Comparison of ENCODE assay signal across 10 cellular contexts in the genomic region with DNA sequence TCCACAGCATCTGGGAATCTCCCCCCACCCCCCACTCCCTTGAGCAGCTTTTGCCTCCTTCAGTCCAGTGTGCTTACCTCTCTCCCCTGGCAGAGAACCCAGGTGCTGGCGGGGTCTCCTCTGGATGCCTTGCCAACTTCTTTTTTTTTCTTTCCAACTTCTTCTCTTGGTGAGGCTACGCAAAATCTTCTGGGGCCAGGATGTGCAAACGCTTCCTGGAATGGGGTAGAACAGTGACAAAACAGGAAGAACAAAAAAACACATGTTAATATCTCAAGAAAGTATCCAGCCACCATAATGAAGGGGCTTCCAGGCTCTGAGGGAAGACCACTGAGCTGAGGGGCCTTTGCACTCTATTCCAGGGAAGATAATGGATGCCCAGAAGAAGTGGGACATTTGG. TPM values are rescaled to one million over a fixed set of nuclear protein-coding genes. Genes with fewer than 3 reads are reported as not detected.
DNase-seq lines count a peak whose midpoint lies in the region; ATAC-seq and TF ChIP-seq lines count a peak whose summit lies in the region.
"Had no signal": no experiment of that assay in that cellular context is flagged by ENCODE, and none has a peak within 500 bp of the region (broad histone marks: within the 10 kb centered on the region; RNA-seq: fewer than 3 reads in every experiment).

No MANE protein-coding gene starts in this region.

- no peak for ATAC-seq in activated T-helper 17 cell treated with anti-CD3 and anti-CD28 coated beads, Interleukin-2, amount 50 U/mL, for 72 hours (replicated peaks)
- no peak for ATAC-seq in gastrocnemius medialis

- H3K4me1 ChIP-seq in mononuclear cell (ENCODE audit: insufficient read depth, low read length) (peaks cover 59% of the 10 kb centered on the region), gastrocnemius medialis (peaks cover 28 to 31% of the 10 kb centered on the region in 2 donors)

- H3K4me3 ChIP-seq in mononuclear cell (ENCODE audit: low read length): peak overlapping the region; percentile 50
- H3K4me3 ChIP-seq in gastrocnemius medialis: no peak overlapping the region

- H3K9me3 ChIP-seq in mononuclear cell (ENCODE audit: low read depth, low read length) (no peaks in the 10 kb centered on the region), gastrocnemius medialis (no peaks in the 10 kb centered on the region)

- no peak for TF ChIP-seq CTCF in gastrocnemius medialis (IDR thresholded peaks at IDR 0.05 in 4 of 5, conservative IDR thresholded peaks at IDR 0.05 in 1 of 5)

- H3K4me3 Mint-ChIP-seq in activated T-helper 17 cell treated with anti-CD3 and anti-CD28 coated beads, Interleukin-2, amount 50 U/mL, for 72 hours: peak overlapping the region; percentile 94

- TF ChIP-seq POLR2A in gastrocnemius medialis (IDR thresholded peaks at IDR 0.05): no peak

- in situ Hi-C loops in gastrocnemius medialis (cut with MboI; ENCODE audit: low sequenced_read_pairs in 4 of 4): no loop called here

- peaks cover 49% of the 10 kb centered on the region for H3K36me3 Mint-ChIP-seq in activated T-helper 17 cell treated with anti-CD3 and anti-CD28 coated beads, Interleukin-2, amount 50 U/mL, for 72 hours (ENCODE audit: low read depth)

- peak overlapping the region in 1 of 4 donors; percentile 85 for H3K27ac ChIP-seq in gastrocnemius medialis

- no peaks in the 10 kb centered on the region for H3K36me3 ChIP-seq in gastrocnemius medialis

- H3K4me1 Mint-ChIP-seq in activated T-helper 17 cell treated with anti-CD3 and anti-CD28 coated beads, Interleukin-2, amount 50 U/mL, for 72 hours: peaks cover 30% of the 10 kb centered on the region

- DNase-seq in AML-193 (lab: John Stamatoyannopoulos, UW): peak; percentile 47 to 49
- peak; percentile 64 to 79 for DNase-seq in Kasumi-1 (lab: John Stamatoyannopoulos, UW)
- no peak for DNase-seq in stimulated activated CD4-positive, alpha-beta T cell treated with anti-CD3 and anti-CD28 coated beads, Interleukin-2, amount 100 ng/mL, for 48 hours
- DNase-seq in NCI-H82 (lab: John Stamatoyannopoulos, UW): no peak
- DNase-seq in HCEC 1CT: no peak
- DNase-seq in gastrocnemius medialis: no peak
- DNase-seq: NCI-H2107; stimulated activated CD8-positive, alpha-beta memory T cell treated with anti-CD3 and anti-CD28 coated beads, Interleukin-4, amount 100 ng/mL, for 48 hours had no signal

- H3K9me3 Mint-ChIP-seq in activated T-helper 17 cell treated with anti-CD3 and anti-CD28 coated beads, Interleukin-2, amount 50 U/mL, for 72 hours: no peaks in the 10 kb centered on the region

- peak overlapping the region; percentile 99 for H3K27ac Mint-ChIP-seq in activated T-helper 17 cell treated with anti-CD3 and anti-CD28 coated beads, Interleukin-2, amount 50 U/mL, for 72 hours

- no peaks in the 10 kb centered on the region for H3K27me3 Mint-ChIP-seq in activated T-helper 17 cell treated with anti-CD3 and anti-CD28 coated beads, Interleukin-2, amount 50 U/mL, for 72 hours

- intact Hi-C loops in gastrocnemius medialis (cut with DNase I; ENCODE audit: low total_unique reads): no loop called here

- H3K27me3 ChIP-seq in mononuclear cell (ENCODE audit: insufficient read depth, low read length) (no peaks in the 10 kb centered on the region), gastrocnemius medialis (no peaks in the 10 kb centered on the region)

RNA-seq across cellular contexts. Expression of gene DDR1, which starts 53.9 kb away (rescaled TPM):
- 10 to 100 TPM in 1 of 2 donors, 1 to 10 TPM in 1; 3.0 to 19.5 TPM for total RNA-seq in activated T-helper 17 cell treated with anti-CD3 and anti-CD28 coated beads, Interleukin-2, amount 50 U/mL, for 72 hours
- total RNA-seq in mononuclear cell (2.5 TPM), gastrocnemius medialis (10 to 100 TPM; 20.0 to 62.2 (median 59.3) TPM)

Comparison
In these comparisons a context has a peak if more than half of its experiments do, and no peak if none do; other contexts are left out.
1. DNase-seq: peak in AML-193 (2 of 2) and Kasumi-1 (2 of 2); none in stimulated activated CD4-positive, alpha-beta T cell treated with anti-CD3 and anti-CD28 coated beads, Interleukin-2, amount 100 ng/mL, for 48 hours (0 of 2), NCI-H82 (single experiment), HCEC 1CT (single experiment) and gastrocnemius medialis (0 of 2).